11 cellular contexts compared by ENCODE assay signal in the genomic region with DNA sequence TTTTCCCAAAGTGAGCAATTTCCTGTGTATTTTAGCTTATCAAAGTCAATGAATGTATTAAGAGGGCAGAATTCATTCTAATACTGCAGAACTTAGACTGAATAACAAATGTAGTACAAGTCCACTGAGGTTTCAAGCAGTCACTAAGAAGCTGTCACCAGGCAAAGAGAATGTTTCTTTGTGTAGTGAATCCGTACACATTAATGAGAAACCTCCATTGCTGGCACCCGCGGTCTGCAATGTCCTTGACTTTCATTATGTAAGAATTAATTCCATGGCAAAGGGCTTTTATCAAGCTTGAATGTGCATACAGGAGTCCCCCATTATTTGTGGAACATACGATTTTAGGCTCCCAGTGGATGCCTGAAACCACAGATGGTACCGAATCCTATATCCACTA.
"Had no signal": no experiment of that assay in that cellular context is flagged by ENCODE, and none has a peak within 500 bp of the region (broad histone marks: within the 10 kb centered on the region; RNA-seq: fewer than 3 reads in every experiment).

No MANE protein-coding gene starts in this region.

- DNase-seq: activated CD4-positive, alpha-beta memory T cell treated with anti-CD3 and anti-CD28 coated beads for 36 hours; activated CD4-positive, alpha-beta T cell treated with anti-CD3 and anti-CD28 coated beads for 4 hours; activated naive CD4-positive, alpha-beta T cell; activated naive CD8-positive, alpha-beta T cell treated with anti-CD3 and anti-CD28 coated beads for 36 hours; foreskin keratinocyte; kidney; nucleus accumbens; posterior cingulate gyrus; retina; stimulated activated naive B cell treated with anti-CD40 and anti-IgM and Interleukin-4, amounts not matched to agents 10 μg/mL and 1 μg/mL and 100 μg/mL, for 72 hours; thyroid gland had no signal
